In the genomic region with DNA sequence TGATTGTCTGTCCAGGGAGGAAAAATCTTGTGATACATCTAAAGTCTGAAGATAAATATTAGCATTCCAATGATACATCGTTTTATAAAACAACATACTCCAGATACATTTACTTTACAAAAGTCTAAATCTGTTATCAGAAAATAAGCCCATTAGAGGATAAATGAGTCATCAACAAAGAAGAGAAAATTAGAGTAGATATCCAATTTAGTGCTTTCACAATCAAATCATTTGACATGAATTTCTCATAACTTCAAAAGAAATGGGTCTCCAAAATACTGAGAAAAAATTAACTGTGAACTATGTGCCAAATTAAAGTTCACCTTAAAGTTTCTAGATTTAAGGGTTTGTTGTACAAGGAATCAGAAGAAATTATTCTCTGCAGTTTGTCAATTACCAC, we compare ENCODE assay signal across 30 cellular contexts.
"Had no signal": no experiment of that assay in that cellular context is flagged by ENCODE, and none has a peak within 500 bp of the region (broad histone marks: within the 10 kb centered on the region; RNA-seq: fewer than 3 reads in every experiment).

No MANE protein-coding gene starts in this region.

- H3K27ac ChIP-seq: neutrophil, ovary, parathyroid adenoma, psoas muscle, right lobe of liver, sigmoid colon, spleen, suprapubic skin, testis, tibial artery, transverse colon, upper lobe of right lung, uterus had no signal

- H3K9ac ChIP-seq: parathyroid adenoma had no signal

- H2AFZ ChIP-seq: parathyroid adenoma had no signal

- H3K4me2 ChIP-seq: smooth muscle cell had no signal

- H3K4me1 ChIP-seq: parathyroid adenoma, psoas muscle, right lobe of liver, sigmoid colon, spleen, suprapubic skin, testis, tibial artery, transverse colon, upper lobe of right lung, uterus had no signal

- ATAC-seq: naive thymus-derived CD8-positive, alpha-beta T cell; natural killer cell treated with Interleukin-12 subunit alpha and Interleukin-12 subunit beta and Interleukin-15 and Interleukin-18, amount 100 ng/mL, for 72 hours; psoas muscle; right cardiac atrium; right lobe of liver; stimulated activated memory B cell treated with anti-CD40 and anti-IgM and Interleukin-4, amounts not matched to agents 10 μg/mL and 1 μg/mL and 100 μg/mL, for 72 hours; stimulated activated naive CD8-positive, alpha-beta T cell treated with anti-CD3 and anti-CD28 coated beads, Interleukin-15, amount 100 ng/mL, for 72 hours; stimulated activated naive CD8-positive, alpha-beta T cell treated with anti-CD3 and anti-CD28 coated beads, Interleukin-15, Interleukin-2, amounts not matched to agents 100 U/mL and 50 U/mL, for 24 hours; upper lobe of right lung had no signal

- H3K36me3 ChIP-seq: neutrophil, ovary, right lobe of liver, spleen, suprapubic skin, transverse colon, upper lobe of right lung, uterus had no signal

- H3K9me3 ChIP-seq: neutrophil, ovary, psoas muscle, right lobe of liver, sigmoid colon, spleen, suprapubic skin, testis, tibial artery, transverse colon, upper lobe of right lung, uterus had no signal

- DNase-seq: naive thymus-derived CD8-positive, alpha-beta T cell; nephron progenitor cell; nucleus accumbens; ovary; posterior cingulate gyrus; psoas muscle; right cardiac atrium; right lobe of liver; sigmoid colon; spleen; stimulated activated CD4-positive, alpha-beta T cell treated with anti-CD3 and anti-CD28 coated beads, Interleukin-12 subunit alpha, Interleukin-12 subunit beta, amount 100 ng/mL, for 4 hours; stimulated activated CD4-positive, alpha-beta T cell treated with anti-CD3 and anti-CD28 coated beads, Interleukin-1b, Interleukin-23, amount 100 ng/mL, for 48 hours; stimulated activated CD4-positive, alpha-beta T cell treated with anti-CD3 and anti-CD28 coated beads, Interleukin-4, amount 100 ng/mL, for 1 hour; stimulated activated CD4-positive, alpha-beta T cell treated with anti-CD3 and anti-CD28 coated beads, Interleukin-4, amount 100 ng/mL, for 4 hours; stimulated activated CD8-positive, alpha-beta memory T cell treated with anti-CD3 and anti-CD28 coated beads, Interleukin-4, amount 100 ng/mL, for 48 hours; stimulated activated naive CD4-positive, alpha-beta T cell; stimulated activated naive CD8-positive, alpha-beta T cell treated with anti-CD3 and anti-CD28 coated beads, Interleukin-15, amount 100 ng/mL, for 72 hours; stimulated activated naive CD8-positive, alpha-beta T cell treated with anti-CD3 and anti-CD28 coated beads, Interleukin-15, Interleukin-2, amounts not matched to agents 100 U/mL and 50 U/mL, for 24 hours; substantia nigra; testis; tibial artery; transverse colon; upper lobe of right lung; uterus had no signal

- H3K4me3 ChIP-seq: ovary, psoas muscle, right lobe of liver, sigmoid colon, smooth muscle cell, spleen, suprapubic skin, testis, tibial artery, transverse colon, upper lobe of right lung, uterus had no signal

- H3K27me3 ChIP-seq: neutrophil, ovary, right lobe of liver, sigmoid colon, spleen, suprapubic skin, testis, tibial artery, transverse colon, upper lobe of right lung, uterus had no signal
